ENCODE assay signal across 9 cellular contexts in the genomic region with DNA sequence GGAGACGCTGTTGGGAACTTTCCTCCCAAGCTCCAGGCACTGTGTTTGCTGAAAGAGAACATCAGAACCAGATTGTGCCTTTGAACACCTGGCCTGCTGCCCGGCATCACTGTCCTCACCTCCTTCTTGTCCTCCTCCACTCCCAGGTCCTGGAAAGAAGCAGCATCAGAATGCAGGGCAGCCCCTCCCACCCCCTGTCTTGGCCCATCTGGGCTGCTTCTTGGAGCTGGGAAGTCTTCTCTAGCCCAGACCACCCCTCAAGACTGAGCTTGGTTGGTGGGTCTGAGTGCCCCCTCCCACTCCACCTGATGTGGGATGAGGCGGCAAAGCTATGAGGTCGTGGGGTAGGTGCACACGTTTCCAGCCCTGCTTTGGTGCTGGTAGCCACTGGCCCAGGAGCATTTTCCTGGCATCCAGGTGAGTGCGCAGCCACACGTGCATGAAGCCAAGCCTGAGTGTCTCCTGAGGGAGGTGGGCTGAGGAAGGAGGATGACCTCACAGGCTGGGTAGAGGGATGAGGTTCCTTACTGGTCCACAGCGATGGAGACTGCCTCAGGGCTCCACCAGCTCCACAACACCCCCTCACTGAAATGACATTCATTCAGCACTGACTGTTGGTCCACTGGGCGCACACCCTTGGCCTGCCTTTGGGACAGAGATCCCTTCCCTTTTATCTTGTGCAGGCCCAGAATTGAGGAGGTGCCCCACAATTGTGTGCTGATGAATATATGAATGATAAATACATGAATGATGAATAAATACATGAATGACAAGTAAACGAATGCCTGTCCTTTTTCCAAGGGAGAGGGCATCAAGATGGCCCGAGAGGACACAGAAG. TPM values are rescaled to one million over a fixed set of nuclear protein-coding genes. Genes with fewer than 3 reads are reported as not detected.
DNase-seq lines count a peak whose midpoint lies in the region; ATAC-seq lines count a peak whose summit lies in the region.
"Had no signal": no experiment of that assay in that cellular context is flagged by ENCODE, and none has a peak within 500 bp of the region (broad histone marks: within the 10 kb centered on the region; RNA-seq: fewer than 3 reads in every experiment).

No MANE protein-coding gene starts in this region.

- no peak overlapping the region for H3K18ac ChIP-seq in trophoblast cell (ENCODE audit: low read length)

- no peaks in the 10 kb centered on the region for H3K27me3 ChIP-seq in CD8-positive, alpha-beta memory T cell (ENCODE audit: insufficient read depth, low read length, poor library complexity, severe bottlenecking)
- H3K27me3 ChIP-seq in esophagus (ENCODE audit: control insufficient read depth in 1 of 2, insufficient read depth in 2 of 2, low read length in 2 of 2), result no peaks in the 10 kb centered on the region
- no peaks in the 10 kb centered on the region for H3K27me3 ChIP-seq in trophoblast cell (ENCODE audit: insufficient read depth, low read length)
- H3K27me3 ChIP-seq in Karpas-422 (ENCODE audit: low read length), result no peaks in the 10 kb centered on the region; the same call in 1 of the 2 replicates

- no peaks in the 10 kb centered on the region for H4K20me1 ChIP-seq in Karpas-422 (ENCODE audit: insufficient read depth, low read depth, low read length)

- H2BK5ac ChIP-seq in trophoblast cell (ENCODE audit: low read depth, low read length, poor library complexity), result no peak overlapping the region

- peaks cover 96% of the 10 kb centered on the region for H3K4me1 ChIP-seq in CD8-positive, alpha-beta memory T cell (ENCODE audit: insufficient read depth, low read length)
- peaks cover 0 to 26% of the 10 kb centered on the region in 2 donors for H3K4me1 ChIP-seq in esophagus (ENCODE audit: control insufficient read depth in 2 of 2, insufficient read depth in 2 of 2, low read length in 1 of 2)
- peaks cover 32 to 40% of the 10 kb centered on the region in 2 experiments for H3K4me1 ChIP-seq in trophoblast cell (ENCODE audit: control insufficient read depth in 1 of 2, insufficient read depth in 2 of 2, low read length in 2 of 2)
- peaks cover 7% of the 10 kb centered on the region for H3K4me1 ChIP-seq in Karpas-422 (ENCODE audit: low read length)

- POLR2A ChIA-PET in CD8-positive, alpha-beta memory T cell (lab: Charles Lee), result interaction anchor here (0.5 to 3.3 kb wide), 8 partner anchors 11 to 335 kb away, joined by 3 to 31 read pairs (median 10); partner anchors contain the start of gene IGFBP4

- ATAC-seq in T-helper 17 cell (no peak), GM18502 (IDR thresholded peaks at IDR 0.05; ENCODE audit: poor library complexity, unreplicated experiment) (no peak), HG02678 (IDR thresholded peaks at IDR 0.05; ENCODE audit: unreplicated experiment) (no peak)

- no peak overlapping the region for H4K12ac ChIP-seq in trophoblast cell (ENCODE audit: low read depth, low read length)

- H3K36me3 Mint-ChIP-seq in CD8-positive, alpha-beta memory T cell, result peaks cover 0 to 97% (median 18%) of the 10 kb centered on the region in 3 donors
- H3K36me3 Mint-ChIP-seq in T-helper 17 cell (ENCODE audit: low read depth), result peaks cover 30% of the 10 kb centered on the region

- no peaks in the 10 kb centered on the region for H3K9me2 ChIP-seq in Karpas-422 (replicated peaks; ENCODE audit: insufficient read depth, low read length)

- H3K79me1 ChIP-seq in trophoblast cell (ENCODE audit: low read length), result peaks cover 31% of the 10 kb centered on the region

- H3K9ac ChIP-seq in trophoblast cell (ENCODE audit: low read length) (no peak overlapping the region), Karpas-422 (ENCODE audit: low read length) (no peak overlapping the region)

- no peak overlapping the region for H3K4ac ChIP-seq in trophoblast cell (ENCODE audit: low read depth, low read length)

- no peak overlapping the region for H3K23ac ChIP-seq in trophoblast cell (ENCODE audit: low read length)

- H3K14ac ChIP-seq in trophoblast cell (ENCODE audit: low read length), result no peak overlapping the region

- H3K27ac Mint-ChIP-seq in CD8-positive, alpha-beta memory T cell, result peak overlapping the region; percentile 92 to 100 (median 98)
- peak overlapping the region; percentile 100 for H3K27ac Mint-ChIP-seq in T-helper 17 cell

- H2BK12ac ChIP-seq in trophoblast cell (ENCODE audit: low read length), result peak overlapping the region; percentile 2

- H3K9me3 ChIP-seq in CD8-positive, alpha-beta memory T cell (ENCODE audit: low read length), result no peaks in the 10 kb centered on the region
- H3K9me3 ChIP-seq in T-helper 17 cell (ENCODE audit: control insufficient read depth, low read length, poor library complexity, severe bottlenecking) (no peaks in the 10 kb centered on the region), esophagus (ENCODE audit: control insufficient read depth in 2 of 2, insufficient read depth in 1 of 2, low read depth in 1 of 2, low read length in 1 of 2) (no peaks in the 10 kb centered on the region), trophoblast cell (ENCODE audit: insufficient read depth, low read depth, low read length) (peaks cover 4% of the 10 kb centered on the region), Karpas-422 (ENCODE audit: low read length) (no peaks in the 10 kb centered on the region)

- H3K79me2 ChIP-seq in trophoblast cell (ENCODE audit: control insufficient read depth, insufficient read depth, low read length, poor library complexity) (no peaks in the 10 kb centered on the region), Karpas-422 (ENCODE audit: low read length) (no peaks in the 10 kb centered on the region)

- H2AFZ ChIP-seq in trophoblast cell (ENCODE audit: insufficient read depth, low read length, poor library complexity) (no peak overlapping the region), Karpas-422 (ENCODE audit: low read length) (no peak overlapping the region)

- H3K27ac ChIP-seq in CD8-positive, alpha-beta memory T cell (ENCODE audit: low read depth, low read length), result no peak overlapping the region
- H3K27ac ChIP-seq in esophagus (ENCODE audit: low read depth in 2 of 2, low read length in 1 of 2) (peak overlapping the region; percentile 75 to 81), trophoblast cell (ENCODE audit: low read depth, low read length) (no peak overlapping the region), Karpas-422 (ENCODE audit: low read length) (no peak overlapping the region)

- no peaks in the 10 kb centered on the region for H3K9me3 Mint-ChIP-seq in CD8-positive, alpha-beta memory T cell

- no peak overlapping the region for H2AK5ac ChIP-seq in trophoblast cell (ENCODE audit: low read length)

- no peak for DNase-seq in CD8-positive, alpha-beta memory T cell
- DNase-seq in T-helper 17 cell, result no peak
- no peak for DNase-seq in trophoblast cell
- no peak for DNase-seq in Karpas-422
- no peak for DNase-seq in HCEC 1CT
- DNase-seq: activated CD4-positive, alpha-beta T cell treated with anti-CD3 and anti-CD28 coated beads, Interleukin-2, amount 50 U/mL, for 4 hours had no signal

- no peak overlapping the region for H2BK120ac ChIP-seq in trophoblast cell (ENCODE audit: insufficient read depth, low read length, poor library complexity)

- CTCF ChIA-PET in CD8-positive, alpha-beta memory T cell (lab: Charles Lee), result interaction anchor here (0.6 to 17.6 kb wide), 41 partner anchors 8 to 250 kb away, joined by 3 to 475 read pairs (median 6); partner anchors contain the start of genes IGFBP4, SMARCE1 and TOP2A

- WGBS in esophagus, 2 donors, result 65 to 70% methylated on average over 11 of the region's 11 CpGs
- WGBS in trophoblast cell (ENCODE audit: extremely low coverage, insufficient coverage, insufficient read length), result no CpG with 5 or more reads among the region's 11 CpGs

- peaks cover 0 to 7% of the 10 kb centered on the region in 2 donors for H3K27me3 Mint-ChIP-seq in CD8-positive, alpha-beta memory T cell
- no peaks in the 10 kb centered on the region for H3K27me3 Mint-ChIP-seq in T-helper 17 cell

- H3K4me3 ChIP-seq in CD8-positive, alpha-beta memory T cell (ENCODE audit: low read length), result peak overlapping the region; percentile 99
- no peak overlapping the region for H3K4me3 ChIP-seq in esophagus (ENCODE audit: low read depth in 1 of 2, low read length in 2 of 2)
- H3K4me3 ChIP-seq in trophoblast cell (ENCODE audit: low read depth, low read length), result no peak overlapping the region
- H3K4me3 ChIP-seq in Karpas-422 (ENCODE audit: low read length), result no peak overlapping the region

- H4K91ac ChIP-seq in trophoblast cell (ENCODE audit: low read depth, low read length), result peak overlapping the region; percentile 63

- H3K4me1 Mint-ChIP-seq in CD8-positive, alpha-beta memory T cell, result peaks cover 74 to 96% (median 95%) of the 10 kb centered on the region in 3 donors
- H3K4me1 Mint-ChIP-seq in T-helper 17 cell, result peaks cover 78% of the 10 kb centered on the region

- H3K4me3 Mint-ChIP-seq in CD8-positive, alpha-beta memory T cell, result peak overlapping the region; percentile 88 to 91 (median 90)
- peak overlapping the region; percentile 99 for H3K4me3 Mint-ChIP-seq in T-helper 17 cell

- H3K36me3 ChIP-seq in CD8-positive, alpha-beta memory T cell (ENCODE audit: insufficient read depth, low read length), result peaks cover 66% of the 10 kb centered on the region
- H3K36me3 ChIP-seq in esophagus (ENCODE audit: control insufficient read depth in 2 of 2, insufficient read depth in 2 of 2, low read length in 1 of 2) (no peaks in the 10 kb centered on the region), trophoblast cell (ENCODE audit: control insufficient read depth in 1 of 2, insufficient read depth in 2 of 2, low read length in 2 of 2) (peaks cover 0 to 3% of the 10 kb centered on the region in 2 experiments), Karpas-422 (ENCODE audit: insufficient read depth, low read length) (no peaks in the 10 kb centered on the region)

- H4K8ac ChIP-seq in trophoblast cell (ENCODE audit: low read depth, low read length), result no peak overlapping the region

- no peak overlapping the region for H3K4me2 ChIP-seq in trophoblast cell (ENCODE audit: low read length)
- no peak overlapping the region for H3K4me2 ChIP-seq in Karpas-422 (ENCODE audit: low read depth, low read length, poor library complexity, severe bottlenecking)

RNA-seq across cellular contexts. Expression of gene CCR7, which starts 6.0 kb away (rescaled TPM):
- 100 to 1,000 TPM; 152 to 154 TPM for total RNA-seq in CD8-positive, alpha-beta memory T cell
- polyA plus RNA-seq in CD8-positive, alpha-beta memory T cell, result 286 TPM
- 100 to 1,000 TPM; 165 to 182 TPM for total RNA-seq in T-helper 17 cell
- under 1 TPM; 0.16 to 0.54 TPM for polyA plus RNA-seq in esophagus
- 217 and 236 TPM in 2 replicates for polyA plus RNA-seq in trophoblast cell (2013)
- total RNA-seq in Karpas-422 (2014; rRNA removed; shearing (Covaris generic); ENCODE audit: low replicate concordance), result not detected in 2 replicates

RNA-seq across cellular contexts. Expression of gene TNS4, which starts 57.8 kb away (rescaled TPM):
- total RNA-seq in CD8-positive, alpha-beta memory T cell, result 1 to 10 TPM; 3.1 TPM
- polyA plus RNA-seq in CD8-positive, alpha-beta memory T cell, result 0.41 TPM
- total RNA-seq in T-helper 17 cell, result 1 to 10 TPM in 1 of 2 donors, under 1 TPM in 1; 0.77 to 1.7 TPM
- polyA plus RNA-seq in esophagus, result 10 to 100 TPM; 25.4 to 74.8 TPM
- 0.79 and 1.1 TPM in 2 replicates for polyA plus RNA-seq in trophoblast cell (2013)
- not detected in 2 replicates for total RNA-seq in Karpas-422 (2014; rRNA removed; shearing (Covaris generic); ENCODE audit: low replicate concordance)

Comparison
In these comparisons a context has a peak if more than half of its experiments do, and no peak if none do; other contexts are left out.
1. H3K27ac ChIP-seq: peak in esophagus (2 of 2); none in CD8-positive, alpha-beta memory T cell (single experiment), trophoblast cell (single experiment) and Karpas-422 (single experiment).
2. RNA of gene CCR7, which starts 6.0 kb away (total RNA-seq): 165 to 182 TPM in T-helper 17 cell and 152 to 154 TPM in CD8-positive, alpha-beta memory T cell; not detected in Karpas-422; every median in the first group is over 100 times any median in the second.